Comparison of ENCODE assay signal across 23 cellular contexts in genomic region chr1:186486061-186486460, GRCh38. TPM values are rescaled to one million over a fixed set of nuclear protein-coding genes. Genes with fewer than 3 reads are reported as not detected.
DNase-seq lines count a peak whose midpoint lies in the region; ATAC-seq, FAIRE-seq and TF ChIP-seq lines count a peak whose summit lies in the region.
"Had no signal": no experiment of that assay in that cellular context is flagged by ENCODE, and none has a peak within 500 bp of the region (broad histone marks: within the 10 kb centered on the region; RNA-seq: fewer than 3 reads in every experiment).

No MANE protein-coding gene starts in this region.

- peaks cover 32% of the 10 kb centered on the region for H3K4me1 ChIP-seq in PC-3 (ENCODE audit: insufficient read depth, low read length)
- H3K4me1 ChIP-seq in endothelial cell of umbilical vein (ENCODE audit: control insufficient read depth, extremely low read depth, insufficient read depth, low read length) = peaks cover 13% of the 10 kb centered on the region
- H3K4me1 ChIP-seq in small intestine (ENCODE audit: control insufficient read depth in 2 of 2, insufficient read depth in 1 of 2, low read depth in 1 of 2, low read length in 1 of 2) = no peaks in the 10 kb centered on the region

- no peaks in the 10 kb centered on the region for H4K20me1 ChIP-seq in PC-3 (ENCODE audit: low read length)
- H4K20me1 ChIP-seq in endothelial cell of umbilical vein (replicated peaks; ENCODE audit: control insufficient read depth, extremely low read depth, insufficient read depth, low read length) = no peaks in the 10 kb centered on the region

- H3K4me3 Mint-ChIP-seq in stimulated activated memory B cell treated with anti-CD40 and anti-IgM and Interleukin-4, amounts not matched to agents 10 μg/mL and 1 μg/mL and 100 μg/mL, for 72 hours = no peak overlapping the region
- H3K4me3 Mint-ChIP-seq: CD4-positive, alpha-beta memory T cell had no signal

- DNase-seq in PC-3 (no peak), endothelial cell of umbilical vein (ENCODE audit: low read depth, low spot score) (peak; percentile 26), fibroblast of the aortic adventitia (ENCODE audit: low read depth) (peak; percentile 55), small intestine (no peak), SW480 (ENCODE audit: low spot score) (no peak), NCI-H1105 (lab: John Stamatoyannopoulos, UW) (no peak)
- DNase-seq: 8988T; C1 segment of cervical spinal cord; Calu3; CD4-positive, alpha-beta memory T cell; COR-L47; DMS53; DMS79 treated with DMSO at 0.1 percent for 48 hours; GF-D8; GM23248; H7; HCEC 1CT had no signal

- BruUV-seq in PC-3 (replicated peaks; lab: Mats Ljungman, UMichigan) = no TSS peak
- no TSS peak for BruUV-seq in endothelial cell of umbilical vein (replicated peaks; lab: Mats Ljungman, UMichigan)

- H3K27me3 Mint-ChIP-seq in stimulated activated memory B cell treated with anti-CD40 and anti-IgM and Interleukin-4, amounts not matched to agents 10 μg/mL and 1 μg/mL and 100 μg/mL, for 72 hours = no peaks in the 10 kb centered on the region

- H3K27me3 ChIP-seq in PC-3 (ENCODE audit: low read length) = no peaks in the 10 kb centered on the region
- H3K27me3 ChIP-seq in endothelial cell of umbilical vein (ENCODE audit: control insufficient read depth in 2 of 2, insufficient read depth in 2 of 2, low read length in 2 of 2) = no peaks in the 10 kb centered on the region
- H3K27me3 ChIP-seq in small intestine (ENCODE audit: control insufficient read depth in 2 of 2, insufficient read depth in 2 of 2, low read length in 2 of 2) = no peaks in the 10 kb centered on the region

- dilution Hi-C loops in endothelial cell of umbilical vein (cut with MboI; ENCODE audit: extremely low pct_ligation_motif_present, low sequenced_read_pairs) = no loop called here

- H3K27ac ChIP-seq in PC-3 (ENCODE audit: low read length) (peak overlapping the region; percentile 99), endothelial cell of umbilical vein (ENCODE audit: insufficient read depth, low read depth, low read length) (no peak overlapping the region), small intestine (ENCODE audit: low read depth in 1 of 2, low read length in 1 of 2) (no peak overlapping the region)
- H3K27ac ChIP-seq: GM23248 had no signal

- H3K9me3 ChIP-seq in PC-3 (ENCODE audit: low read length) = no peaks in the 10 kb centered on the region
- no peaks in the 10 kb centered on the region for H3K9me3 ChIP-seq in endothelial cell of umbilical vein (replicated peaks; ENCODE audit: control insufficient read depth, insufficient read depth, low read length)
- no peaks in the 10 kb centered on the region for H3K9me3 ChIP-seq in small intestine (ENCODE audit: control insufficient read depth, low read depth)

- H3K36me3 ChIP-seq in PC-3 (ENCODE audit: low read depth, low read length) (no peaks in the 10 kb centered on the region), endothelial cell of umbilical vein (ENCODE audit: control insufficient read depth in 2 of 2, extremely low read depth in 1 of 2, insufficient read depth in 2 of 2, low read length in 2 of 2) (no peaks in the 10 kb centered on the region), small intestine (ENCODE audit: control insufficient read depth in 2 of 2, insufficient read depth in 2 of 2, low read length in 2 of 2) (no peaks in the 10 kb centered on the region)

- no peak overlapping the region for H3K4me3 ChIP-seq in PC-3 (ENCODE audit: low read length)
- no peak overlapping the region for H3K4me3 ChIP-seq in endothelial cell of umbilical vein (replicated peaks in 1 of 3; ENCODE audit: insufficient read depth in 1 of 3, low read depth in 1 of 3, low read length in 3 of 3)
- H3K4me3 ChIP-seq in fibroblast of the aortic adventitia (ENCODE audit: low read depth, low read length) = no peak overlapping the region
- H3K4me3 ChIP-seq in small intestine (ENCODE audit: low read depth in 1 of 2, low read length in 2 of 2) = no peak overlapping the region
- H3K4me3 ChIP-seq: GM23248 had no signal

- FAIRE-seq in endothelial cell of umbilical vein (lab: Jason Lieb, UNC) (no peak), small intestine (lab: Jason Lieb, UNC) (peak; percentile 51)
- FAIRE-seq: H1 had no signal

- POLR2A ChIA-PET in PC-3 (lab: Charles Lee; ENCODE audit: unreplicated experiment) (interaction anchor here (0.6 kb wide), 1 partner anchor 1450 kb away, joined by 3 read pairs; no protein-coding TSS in a partner anchor), endothelial cell of umbilical vein (lab: Charles Lee) (no interaction called here)

- H3F3A ChIP-seq in PC-3 (ENCODE audit: low read length, unreplicated experiment) = no peaks in the 10 kb centered on the region

- H3K9ac ChIP-seq in PC-3 (ENCODE audit: low read length) (peak overlapping the region; percentile 82), endothelial cell of umbilical vein (replicated peaks; ENCODE audit: extremely low read depth, insufficient read depth, low read length) (no peak overlapping the region)
- H3K9ac ChIP-seq: GM23248 had no signal

- no peaks in the 10 kb centered on the region for H3K36me3 Mint-ChIP-seq in stimulated activated memory B cell treated with anti-CD40 and anti-IgM and Interleukin-4, amounts not matched to agents 10 μg/mL and 1 μg/mL and 100 μg/mL, for 72 hours
- H3K36me3 Mint-ChIP-seq: CD4-positive, alpha-beta memory T cell had no signal

- H2AFZ ChIP-seq in PC-3 (ENCODE audit: low read length) (no peak overlapping the region), endothelial cell of umbilical vein (ENCODE audit: low read depth, low read length) (no peak overlapping the region)
- H2AFZ ChIP-seq: GM23248 had no signal

- no peak for ATAC-seq in PC-3
- no peak for ATAC-seq in stimulated activated memory B cell treated with anti-CD40 and anti-IgM and Interleukin-4, amounts not matched to agents 10 μg/mL and 1 μg/mL and 100 μg/mL, for 72 hours

- CTCF ChIA-PET in PC-3 (lab: Charles Lee) = no interaction called here
- CTCF ChIA-PET in endothelial cell of umbilical vein (lab: Charles Lee) = interaction anchor here (1.0 to 4.5 kb wide), 4 partner anchors 12 to 193 kb away, joined by 3 to 23 read pairs (median 4); no protein-coding TSS in a partner anchor

- H3K9me2 ChIP-seq in PC-3 (replicated peaks; ENCODE audit: low read length) = no peaks in the 10 kb centered on the region

- no peak overlapping the region for H3K4me2 ChIP-seq in PC-3 (ENCODE audit: low read length)
- no peak overlapping the region for H3K4me2 ChIP-seq in endothelial cell of umbilical vein (ENCODE audit: insufficient read depth, low read length)

- no peak for TF ChIP-seq POLR2A in endothelial cell of umbilical vein (IDR thresholded peaks at IDR 0.05; ENCODE audit: low read depth, low read length)

- no peaks in the 10 kb centered on the region for H3K9me3 Mint-ChIP-seq in stimulated activated memory B cell treated with anti-CD40 and anti-IgM and Interleukin-4, amounts not matched to agents 10 μg/mL and 1 μg/mL and 100 μg/mL, for 72 hours
- H3K9me3 Mint-ChIP-seq: CD4-positive, alpha-beta memory T cell had no signal

- no peaks in the 10 kb centered on the region for H3K9me1 ChIP-seq in endothelial cell of umbilical vein (replicated peaks; ENCODE audit: control insufficient read depth, extremely low read depth, insufficient read depth, low read length)

- 65 to 95% (median 80%) methylated on average over 1 of the region's 1 CpG for WGBS in small intestine, 3 donors

- TF ChIP-seq CTCF in PC-3 (conservative IDR thresholded peaks at IDR 0.05; ENCODE audit: low read depth, low read length) = no peak
- TF ChIP-seq CTCF in endothelial cell of umbilical vein (IDR thresholded peaks at IDR 0.05; ENCODE audit: extremely low read depth in 1 of 2, insufficient read depth in 1 of 2, low read depth in 1 of 2, low read length in 2 of 2) = no peak
- no peak for TF ChIP-seq CTCF in fibroblast of the aortic adventitia (IDR thresholded peaks at IDR 0.05; ENCODE audit: insufficient read depth, low read length)

- H3K4me1 Mint-ChIP-seq in stimulated activated memory B cell treated with anti-CD40 and anti-IgM and Interleukin-4, amounts not matched to agents 10 μg/mL and 1 μg/mL and 100 μg/mL, for 72 hours = no peaks in the 10 kb centered on the region
- H3K4me1 Mint-ChIP-seq: CD4-positive, alpha-beta memory T cell had no signal

- H3K27ac Mint-ChIP-seq in stimulated activated memory B cell treated with anti-CD40 and anti-IgM and Interleukin-4, amounts not matched to agents 10 μg/mL and 1 μg/mL and 100 μg/mL, for 72 hours = no peak overlapping the region
- H3K27ac Mint-ChIP-seq: CD4-positive, alpha-beta memory T cell had no signal

- H3K79me2 ChIP-seq in PC-3 (ENCODE audit: low read length) (no peaks in the 10 kb centered on the region), endothelial cell of umbilical vein (ENCODE audit: control insufficient read depth, insufficient read depth, low read length) (no peaks in the 10 kb centered on the region)

- intact Hi-C loops in PC-3 (cut with micrococcal nuclease) = loop anchor here (2.0 kb wide), 1 partner anchor 49 kb away; no protein-coding TSS in a partner anchor
- intact Hi-C loops in endothelial cell of umbilical vein (cut with micrococcal nuclease) = no loop called here

TF ChIP-seq in endothelial cell of umbilical vein, 7 proteins besides CTCF, POLR2A, EP300 and RAD21 (continues in another document):
- TF ChIP-seq MAX (IDR thresholded peaks at IDR 0.05; ENCODE audit: insufficient read depth, insufficient read length) (no peak), EZH2 (IDR thresholded peaks at IDR 0.05; ENCODE audit: borderline replicate concordance, low read depth, low read length, severe bottlenecking) (no peak), FOS (IDR thresholded peaks at IDR 0.05; ENCODE audit: borderline replicate concordance, insufficient read depth, low read length) (no peak), POLR2AphosphoS5 (IDR thresholded peaks at IDR 0.05; ENCODE audit: insufficient read depth, low read depth, low read length) (no peak), JUN (IDR thresholded peaks at IDR 0.05; ENCODE audit: borderline replicate concordance, insufficient read depth, insufficient read length, low read depth) (no peak), MYC (IDR thresholded peaks at IDR 0.05; ENCODE audit: low read depth, low read length) (no peak)

RNA-seq across cellular contexts. Expression of gene PDC, which starts 25.1 kb away (rescaled TPM):
- total RNA-seq in PC-3 (2014; rRNA removed) (not detected in 2 replicates), endothelial cell of umbilical vein (not detected in 2 replicates), fibroblast of the aortic adventitia (ENCODE audit: low replicate concordance) (0.27 TPM in 1 of 2 replicates, not detected in the other)
- polyA plus RNA-seq in endothelial cell of umbilical vein (not detected in 2 replicates), small intestine (not detected)
- not detected in 2 replicates for polyA plus RNA-seq in endothelial cell of umbilical vein (2011; cell fraction: cytosol; rRNA removed)
- polyA plus RNA-seq in endothelial cell of umbilical vein (2011; cell fraction: nucleus; rRNA removed) = not detected in 2 replicates
- not detected in 2 replicates for polyA plus RNA-seq in endothelial cell of umbilical vein (2012)
- polyA minus RNA-seq in endothelial cell of umbilical vein = not detected in 2 replicates
- not detected for polyA minus RNA-seq in endothelial cell of umbilical vein (2011; cell fraction: cytosol; rRNA and poly(A)+ RNA removed)
- not detected in 2 replicates for polyA minus RNA-seq in endothelial cell of umbilical vein (2011; cell fraction: nucleus; rRNA and poly(A)+ RNA removed)
- total RNA-seq: A673; Calu3; CD4-positive, alpha-beta memory T cell; Daoy; G401; GM23248; H1; H7 had no signal
- polyA plus RNA-seq: BJ; CD4-positive, alpha-beta memory T cell; H1 had no signal

Comparison
In these comparisons a context has a peak if more than half of its experiments do, and no peak if none do; other contexts are left out.
1. DNase-seq: peak in endothelial cell of umbilical vein (single experiment) and fibroblast of the aortic adventitia (single experiment); none in PC-3 (single experiment), small intestine (single experiment), SW480 (single experiment) and NCI-H1105 (single experiment).